1 cellular context compared by ENCODE assay signal in genomic region chr2:121521359-121521758, GRCh38.
TF ChIP-seq lines count a peak whose summit lies in the region.

No MANE protein-coding gene starts in this region.

TF ChIP-seq in GM23338, 12 proteins besides CTCF, POLR2A, EP300 and RAD21 (continued from another document):
- TF ChIP-seq, protein P1, sequence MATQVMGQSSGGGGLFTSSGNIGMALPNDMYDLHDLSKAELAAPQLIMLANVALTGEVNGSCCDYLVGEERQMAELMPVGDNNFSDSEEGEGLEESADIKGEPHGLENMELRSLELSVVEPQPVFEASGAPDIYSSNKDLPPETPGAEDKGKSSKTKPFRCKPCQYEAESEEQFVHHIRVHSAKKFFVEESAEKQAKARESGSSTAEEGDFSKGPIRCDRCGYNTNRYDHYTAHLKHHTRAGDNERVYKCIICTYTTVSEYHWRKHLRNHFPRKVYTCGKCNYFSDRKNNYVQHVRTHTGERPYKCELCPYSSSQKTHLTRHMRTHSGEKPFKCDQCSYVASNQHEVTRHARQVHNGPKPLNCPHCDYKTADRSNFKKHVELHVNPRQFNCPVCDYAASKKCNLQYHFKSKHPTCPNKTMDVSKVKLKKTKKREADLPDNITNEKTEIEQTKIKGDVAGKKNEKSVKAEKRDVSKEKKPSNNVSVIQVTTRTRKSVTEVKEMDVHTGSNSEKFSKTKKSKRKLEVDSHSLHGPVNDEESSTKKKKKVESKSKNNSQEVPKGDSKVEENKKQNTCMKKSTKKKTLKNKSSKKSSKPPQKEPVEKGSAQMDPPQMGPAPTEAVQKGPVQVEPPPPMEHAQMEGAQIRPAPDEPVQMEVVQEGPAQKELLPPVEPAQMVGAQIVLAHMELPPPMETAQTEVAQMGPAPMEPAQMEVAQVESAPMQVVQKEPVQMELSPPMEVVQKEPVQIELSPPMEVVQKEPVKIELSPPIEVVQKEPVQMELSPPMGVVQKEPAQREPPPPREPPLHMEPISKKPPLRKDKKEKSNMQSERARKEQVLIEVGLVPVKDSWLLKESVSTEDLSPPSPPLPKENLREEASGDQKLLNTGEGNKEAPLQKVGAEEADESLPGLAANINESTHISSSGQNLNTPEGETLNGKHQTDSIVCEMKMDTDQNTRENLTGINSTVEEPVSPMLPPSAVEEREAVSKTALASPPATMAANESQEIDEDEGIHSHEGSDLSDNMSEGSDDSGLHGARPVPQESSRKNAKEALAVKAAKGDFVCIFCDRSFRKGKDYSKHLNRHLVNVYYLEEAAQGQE (IDR thresholded peaks at IDR 0.05; ENCODE audit: unreplicated experiment) = no peak
- TF ChIP-seq ZNF331 (CRISPR knock-in tag; IDR thresholded peaks at IDR 0.05; ENCODE audit: low read depth) (no peak), POLR2AphosphoS5 (IDR thresholded peaks at IDR 0.05; ENCODE audit: low read depth) (no peak), EZH2 (IDR thresholded peaks at IDR 0.05; ENCODE audit: low read depth, unreplicated experiment) (no peak)
TF ChIP-seq in GM23338: peak in this region for 0.
